Comparison of ENCODE assay signal across 8 cellular contexts in genomic region chr17:63773272-63774140, GRCh38. TPM values are rescaled to one million over a fixed set of nuclear protein-coding genes. Genes with fewer than 3 reads are reported as not detected.
A peak's percentile ranks its signal among the peaks of the same experiment; 100 is the strongest.
DNase-seq lines count a peak whose midpoint lies in the region; ATAC-seq and TF ChIP-seq lines count a peak whose summit lies in the region.

Gene CCDC47 (minus strand): TSS chr17:63773597. CDS start chr17:63766175, 7,422 bp downstream.

- H3K4me3 ChIP-seq in smooth muscle cell: peak within 1 kb of the TSS; percentile 85

- no peaks in the 10 kb centered on the region for H3K27me3 ChIP-seq in smooth muscle cell (ENCODE audit: low read depth)

- H3K27me3 Mint-ChIP-seq in activated B cell treated with CpG ODN at 0.5 μM for 24 hours: no peaks in the 10 kb centered on the region

- H3K4me3 Mint-ChIP-seq in activated B cell treated with CpG ODN at 0.5 μM for 24 hours: peak within 1 kb of the TSS; percentile 92

- H2AFZ ChIP-seq in smooth muscle cell (ENCODE audit: low read depth): peak within 1 kb of the TSS; percentile 76

- no peaks in the 10 kb centered on the region for H3K36me3 ChIP-seq in smooth muscle cell (ENCODE audit: low read depth)

- WGBS in smooth muscle cell (ENCODE audit: low lambda C conversion rate): 1% methylated on average over 72 of the region's 74 CpGs

- H3K79me2 ChIP-seq in smooth muscle cell (ENCODE audit: low read depth): peaks cover 87% of the 10 kb centered on the region

- DNase-seq in AG08395 (ENCODE audit: low spot score) (peak; percentile 100), NCI-H345 (lab: John Stamatoyannopoulos, UW) (peak; percentile 100), activated B cell treated with CpG ODN at 0.5 μM for 24 hours (peak; percentile 96), caudate nucleus (lab: John Stamatoyannopoulos, UW) (peak; percentile 94 to 100 (median 99)), iPS-NIHi7 (ENCODE audit: extremely low spot score) (peak; percentile 100), smooth muscle cell (lab: John Stamatoyannopoulos, UW; ENCODE audit: unreplicated experiment) (peak; percentile 93)

- no peaks in the 10 kb centered on the region for H3F3A ChIP-seq in smooth muscle cell (ENCODE audit: low read depth)

- POLR2A ChIA-PET in activated B cell treated with CpG ODN at 0.5 μM for 24 hours (lab: Charles Lee): interaction anchor here (0.5 to 6.4 kb wide), 53 partner anchors 8 to 886 kb away, joined by 3 to 256 read pairs (median 5); partner anchors contain the start of genes CEP95, DCAF7, DDX5 and ICAM2

- TF ChIP-seq POLR2A in GM18951 (IDR thresholded peaks at IDR 0.05; ENCODE audit: extremely low read depth, insufficient read depth, insufficient read length): peak; percentile 94

- peak within 1 kb of the TSS; percentile 96 for H3K9ac ChIP-seq in smooth muscle cell (ENCODE audit: low read depth)

- peaks cover 51% of the 10 kb centered on the region for H3K36me3 Mint-ChIP-seq in activated B cell treated with CpG ODN at 0.5 μM for 24 hours (ENCODE audit: low read depth)

- H3K4me1 Mint-ChIP-seq in activated B cell treated with CpG ODN at 0.5 μM for 24 hours: peaks cover 59% of the 10 kb centered on the region

- in situ Hi-C loops in GM18951 (cut with MboI; ENCODE audit: low sequenced_read_pairs, unreplicated experiment): no loop called here

- H3K27ac ChIP-seq in caudate nucleus (ENCODE audit: low read depth, low read length): peak within 1 kb of the TSS; percentile 99
- H3K27ac ChIP-seq in smooth muscle cell (ENCODE audit: low read depth): peak within 1 kb of the TSS; percentile 96

- H3K27ac Mint-ChIP-seq in activated B cell treated with CpG ODN at 0.5 μM for 24 hours: peak within 1 kb of the TSS; percentile 99

- H3K4me1 ChIP-seq in smooth muscle cell (ENCODE audit: low read depth): peaks cover 9% of the 10 kb centered on the region

- no peaks in the 10 kb centered on the region for H3K9me3 Mint-ChIP-seq in activated B cell treated with CpG ODN at 0.5 μM for 24 hours

- H4K20me1 ChIP-seq in smooth muscle cell (ENCODE audit: low read depth): peaks cover 79% of the 10 kb centered on the region

- ATAC-seq in HG03196 (IDR thresholded peaks at IDR 0.05; ENCODE audit: unreplicated experiment) (peak; percentile 83), activated B cell treated with CpG ODN at 0.5 μM for 24 hours (ENCODE audit: low read depth) (peak; percentile 76)

- CTCF ChIA-PET in activated B cell treated with CpG ODN at 0.5 μM for 24 hours (lab: Charles Lee): interaction anchor here (0.9 to 2.3 kb wide), 6 partner anchors 10 to 348 kb away, joined by 3 to 6 read pairs (median 4); no protein-coding TSS in a partner anchor

- peak within 1 kb of the TSS; percentile 87 for H3K4me2 ChIP-seq in smooth muscle cell

- intact Hi-C loops in activated B cell treated with CpG ODN at 0.5 μM for 24 hours (cut with micrococcal nuclease): loop anchor here (1.0 to 5.0 kb wide), 9 partner anchors 23 to 326 kb away; partner anchors contain the start of genes CYB561, DCAF7, FTSJ3 and ICAM2

- TF ChIP-seq CTCF in activated B cell treated with CpG ODN at 0.5 μM for 24 hours (IDR thresholded peaks at IDR 0.05) (no peak), smooth muscle cell (IDR thresholded peaks at IDR 0.05; ENCODE audit: borderline replicate concordance, insufficient read depth, poor library complexity, severe bottlenecking) (no peak)

- H3K9me3 ChIP-seq in smooth muscle cell (replicated peaks; ENCODE audit: low read depth): no peaks in the 10 kb centered on the region

RNA-seq across cellular contexts. Expression of gene CCDC47, which starts in this region (rescaled TPM):
- total RNA-seq in activated B cell treated with CpG ODN at 0.5 μM for 24 hours (41.4 and 47.6 TPM in 2 replicates), smooth muscle cell (50.6 and 63.4 TPM in 2 replicates)
- polyA plus RNA-seq in smooth muscle cell: 47.7 and 60.6 TPM in 2 replicates

Comparison
In these comparisons a context has a peak if more than half of its experiments do, and no peak if none do; other contexts are left out.
1. Peak in every context shown above with its lines: DNase-seq, ATAC-seq, H3K4me3 ChIP-seq and H3K27ac ChIP-seq.